In genomic region chr4:95533254-95533653, GRCh38 we compare ENCODE assay signal across 26 cellular contexts. TPM values are rescaled to one million over a fixed set of nuclear protein-coding genes. Genes with fewer than 3 reads are reported as not detected.
DNase-seq lines count a peak whose midpoint lies in the region; ATAC-seq, FAIRE-seq and TF ChIP-seq lines count a peak whose summit lies in the region.
"Had no signal": no experiment of that assay in that cellular context is flagged by ENCODE, and none has a peak within 500 bp of the region (broad histone marks: within the 10 kb centered on the region; RNA-seq: fewer than 3 reads in every experiment).

No MANE protein-coding gene starts in this region.

- WGBS in hepatocyte (ENCODE audit: low lambda C conversion rate, missing lambda C conversion rate), result 92% methylated on average over 9 of the region's 9 CpGs

- FAIRE-seq in RCC 7860 (lab: Jason Lieb, UNC) (peak; percentile 2), colon (lab: Jason Lieb, UNC) (peak; percentile 86)
- FAIRE-seq: GM12891, H1 had no signal

- H3K9me3 ChIP-seq in thoracic aorta (no peaks in the 10 kb centered on the region), hepatocyte (ENCODE audit: low read depth) (no peaks in the 10 kb centered on the region)
- H3K9me3 ChIP-seq: BE2C had no signal

- no peak overlapping the region for H3K4me3 Mint-ChIP-seq in mesothelial cell of epicardium
- H3K4me3 Mint-ChIP-seq: CD14-positive monocyte; CD8-positive, alpha-beta memory T cell; IgD-negative memory B cell had no signal

- H3K36me3 ChIP-seq in thoracic aorta (no peaks in the 10 kb centered on the region), hepatocyte (replicated peaks; ENCODE audit: insufficient read depth, low read depth) (no peaks in the 10 kb centered on the region)

- TF ChIP-seq CTCF in mesothelial cell of epicardium (IDR thresholded peaks at IDR 0.05; ENCODE audit: unreplicated experiment) (no peak), thoracic aorta (IDR thresholded peaks at IDR 0.05) (no peak), hepatocyte (IDR thresholded peaks at IDR 0.05; ENCODE audit: poor library complexity) (no peak)

- ATAC-seq in thoracic aorta (ENCODE audit: insufficient number of reproducible peaks, low FRiP score, low read depth) (no peak), HG03342 (IDR thresholded peaks at IDR 0.05; ENCODE audit: unreplicated experiment) (no peak)

- peak overlapping the region; percentile 78 for H3K27ac Mint-ChIP-seq in mesothelial cell of epicardium
- H3K27ac Mint-ChIP-seq: CD14-positive monocyte; CD8-positive, alpha-beta memory T cell had no signal

- H3K9me3 Mint-ChIP-seq in mesothelial cell of epicardium, result no peaks in the 10 kb centered on the region
- H3K9me3 Mint-ChIP-seq: CD14-positive monocyte, IgD-negative memory B cell had no signal

- peaks cover 74% of the 10 kb centered on the region for H3K4me1 Mint-ChIP-seq in mesothelial cell of epicardium
- H3K4me1 Mint-ChIP-seq: CD14-positive monocyte; CD8-positive, alpha-beta memory T cell; IgD-negative memory B cell had no signal

- no peaks in the 10 kb centered on the region for H3K27me3 Mint-ChIP-seq in mesothelial cell of epicardium (ENCODE audit: low read depth)
- H3K27me3 Mint-ChIP-seq: IgD-negative memory B cell had no signal

- H3K27ac ChIP-seq in thoracic aorta (peak overlapping the region; percentile 30 to 35), hepatocyte (no peak overlapping the region)
- H3K27ac ChIP-seq: HL-60, KMS-11, RWPE1 had no signal

- no peak for DNase-seq in RCC 7860 (ENCODE audit: low spot score)
- no peak for DNase-seq in mesothelial cell of epicardium (ENCODE audit: low spot score in 2 of 2, unreplicated experiment in 2 of 2)
- no peak for DNase-seq in thoracic aorta (ENCODE audit: low spot score)
- no peak for DNase-seq in hepatocyte (ENCODE audit: low spot score)
- DNase-seq in Ammon's horn (ENCODE audit: low spot score), result no peak
- DNase-seq: BE2C; CD8-positive, alpha-beta memory T cell; DMS 273 treated with DMSO at 0.1 percent for 48 hours; DMS79; EL; GF-D8; HCEC 1CT; NCI-H1048; NCI-H1694; NCI-H2029 treated with DMSO at 0.1 percent for 48 hours; NCI-H69; SHP77 had no signal

- H3K79me2 ChIP-seq in hepatocyte, result peaks cover 33% of the 10 kb centered on the region

- no peaks in the 10 kb centered on the region for H4K20me1 ChIP-seq in hepatocyte (ENCODE audit: insufficient read depth, poor library complexity, severe bottlenecking)

- H3K36me3 Mint-ChIP-seq in mesothelial cell of epicardium, result peaks cover 7% of the 10 kb centered on the region
- H3K36me3 Mint-ChIP-seq: CD14-positive monocyte; CD8-positive, alpha-beta memory T cell; IgD-negative memory B cell had no signal

- H3K9me2 ChIP-seq in hepatocyte (replicated peaks; ENCODE audit: insufficient read depth), result no peaks in the 10 kb centered on the region

- H2AFZ ChIP-seq in hepatocyte, result no peak overlapping the region

- no peak overlapping the region for H3K4me2 ChIP-seq in hepatocyte
- H3K4me2 ChIP-seq: KMS-11 had no signal

- peaks cover 2 to 16% of the 10 kb centered on the region in 2 donors for H3K4me1 ChIP-seq in thoracic aorta (ENCODE audit: control insufficient read depth in 1 of 2, low read depth in 2 of 2)
- peaks cover 3% of the 10 kb centered on the region for H3K4me1 ChIP-seq in hepatocyte (ENCODE audit: insufficient read depth)

- H3K4me3 ChIP-seq in thoracic aorta, result peak overlapping the region; percentile 35
- no peak overlapping the region for H3K4me3 ChIP-seq in hepatocyte

- no peaks in the 10 kb centered on the region for H3K27me3 ChIP-seq in thoracic aorta (replicated peaks; ENCODE audit: insufficient read depth)
- no peaks in the 10 kb centered on the region for H3K27me3 ChIP-seq in hepatocyte
- H3K27me3 ChIP-seq: BE2C had no signal

RNA-seq across cellular contexts. Expression of gene UNC5C, which starts 15.5 kb away (rescaled TPM):
- total RNA-seq in mesothelial cell of epicardium, result 76.7 to 77.9 TPM (median 77.1 TPM) in 3 replicates
- total RNA-seq in thoracic aorta, result 10 to 100 TPM in 1 of 2 donors, 1 to 10 TPM in 1; 5.3 to 10.0 TPM
- 15.9 and 16.0 TPM in 2 replicates for total RNA-seq in hepatocyte
- polyA plus RNA-seq in hepatocyte, result 3.5 and 6.9 TPM in 2 replicates
- total RNA-seq: CD8-positive, alpha-beta memory T cell had no signal
- polyA plus RNA-seq: CD14-positive monocyte; CD8-positive, alpha-beta memory T cell; IgD-negative memory B cell had no signal
